17 cellular contexts compared by ENCODE assay signal in the genomic region with DNA sequence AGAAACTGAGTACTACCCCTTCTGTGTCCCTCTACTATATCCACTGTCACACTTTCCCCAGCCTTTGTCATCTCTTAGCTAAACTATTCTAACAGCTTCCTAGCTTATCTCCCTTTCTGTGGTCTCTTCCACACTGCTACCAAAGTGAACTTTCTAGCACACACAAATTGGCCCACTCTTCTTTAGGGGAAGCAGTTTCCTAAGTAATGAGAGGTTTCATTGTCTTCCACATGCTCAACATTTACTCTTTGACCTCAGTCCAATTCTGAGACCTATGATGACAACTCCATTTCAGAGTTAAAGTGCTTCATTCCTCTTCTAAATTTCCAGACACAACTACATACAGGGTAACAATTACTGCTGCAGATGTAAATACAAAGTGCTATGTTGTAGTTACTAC.
"Had no signal": no experiment of that assay in that cellular context is flagged by ENCODE, and none has a peak within 500 bp of the region (broad histone marks: within the 10 kb centered on the region; RNA-seq: fewer than 3 reads in every experiment).

No MANE protein-coding gene starts in this region.

- H3K9me3 Mint-ChIP-seq: activated CD4-positive, alpha-beta memory T cell treated with anti-CD3 and anti-CD28 coated beads, Interleukin-2, amount 10 ng/mL, durations not matched to agents 7 days and 5 days; activated T-cell treated with anti-CD3 and anti-CD28 coated beads, Interleukin-2, amount 50 U/mL, for 72 hours; endodermal cell; mesothelial cell of epicardium; type B pancreatic cell had no signal

- H3K27ac Mint-ChIP-seq: activated CD4-positive, alpha-beta memory T cell treated with anti-CD3 and anti-CD28 coated beads, Interleukin-2, amount 10 ng/mL, durations not matched to agents 7 days and 5 days; activated CD4-positive, alpha-beta T cell treated with anti-CD3 and anti-CD28 coated beads for 36 hours; activated T-cell treated with anti-CD3 and anti-CD28 coated beads, Interleukin-2, amount 50 U/mL, for 72 hours; endodermal cell; mesothelial cell of epicardium; type B pancreatic cell had no signal

- H3K27me3 Mint-ChIP-seq: activated CD4-positive, alpha-beta memory T cell treated with anti-CD3 and anti-CD28 coated beads, Interleukin-2, amount 10 ng/mL, durations not matched to agents 7 days and 5 days; activated CD4-positive, alpha-beta T cell treated with anti-CD3 and anti-CD28 coated beads for 36 hours; type B pancreatic cell had no signal

- DNase-seq: activated CD4-positive, alpha-beta memory T cell treated with anti-CD3 and anti-CD28 coated beads, Interleukin-2, amount 10 ng/mL, durations not matched to agents 7 days and 5 days; activated CD4-positive, alpha-beta T cell treated with anti-CD3 and anti-CD28 coated beads for 36 hours; activated naive CD4-positive, alpha-beta T cell treated with Interleukin-2 at 50 U/mL for 16 hours; activated T-cell treated with anti-CD3 and anti-CD28 coated beads, Interleukin-2, amount 50 U/mL, for 72 hours; amniotic stem cell; body of pancreas; dermis blood vessel endothelial cell; endodermal cell; erythroblast; left ventricle myocardium superior; spleen; stimulated activated CD4-positive, alpha-beta T cell treated with anti-CD3 and anti-CD28 coated beads, Interleukin-1b, Interleukin-23, amount 100 ng/mL, for 48 hours; stimulated activated naive CD4-positive, alpha-beta T cell treated with Interleukin-2 at 50 U/mL for 16 hours had no signal

- H3K9me3 ChIP-seq: body of pancreas, spleen, suprapubic skin had no signal

- ATAC-seq: activated CD4-positive, alpha-beta T cell treated with anti-CD3 and anti-CD28 coated beads for 36 hours; activated T-cell treated with anti-CD3 and anti-CD28 coated beads, Interleukin-2, amount 50 U/mL, for 72 hours; body of pancreas; sciatic nerve had no signal

- H3K4me3 ChIP-seq: body of pancreas, spleen, suprapubic skin had no signal

- H3K4me3 Mint-ChIP-seq: activated CD4-positive, alpha-beta memory T cell treated with anti-CD3 and anti-CD28 coated beads, Interleukin-2, amount 10 ng/mL, durations not matched to agents 7 days and 5 days; activated CD4-positive, alpha-beta T cell treated with anti-CD3 and anti-CD28 coated beads for 36 hours; activated T-cell treated with anti-CD3 and anti-CD28 coated beads, Interleukin-2, amount 50 U/mL, for 72 hours; endodermal cell; mesothelial cell of epicardium; type B pancreatic cell had no signal

- H3K4me1 Mint-ChIP-seq: activated CD4-positive, alpha-beta memory T cell treated with anti-CD3 and anti-CD28 coated beads, Interleukin-2, amount 10 ng/mL, durations not matched to agents 7 days and 5 days; activated CD4-positive, alpha-beta T cell treated with anti-CD3 and anti-CD28 coated beads for 36 hours; mesothelial cell of epicardium had no signal

- H3K27ac ChIP-seq: body of pancreas, spleen, suprapubic skin had no signal

- H3K27me3 ChIP-seq: body of pancreas, spleen, suprapubic skin had no signal

- H3K4me1 ChIP-seq: body of pancreas, spleen, suprapubic skin had no signal
